16 cellular contexts compared by ENCODE assay signal in genomic region chr16:28874406-28874805, GRCh38. TPM values are rescaled to one million over a fixed set of nuclear protein-coding genes. Genes with fewer than 3 reads are reported as not detected.
DNase-seq lines count a peak whose midpoint lies in the region; ATAC-seq, FAIRE-seq and TF ChIP-seq lines count a peak whose summit lies in the region.
"Had no signal": no experiment of that assay in that cellular context is flagged by ENCODE, and none has a peak within 500 bp of the region (broad histone marks: within the 10 kb centered on the region; RNA-seq: fewer than 3 reads in every experiment).

No MANE protein-coding gene starts in this region.

- H3K4me3 Mint-ChIP-seq in progenitor cell of endocrine pancreas (ENCODE audit: low read depth): no peak overlapping the region
- H3K4me3 Mint-ChIP-seq: B cell; CD4-positive, alpha-beta T cell had no signal

- H3K27ac ChIP-seq in HepG2 (ENCODE audit: extremely low read length, insufficient read depth, low read length): no peak overlapping the region
- H3K27ac ChIP-seq in right lobe of liver: no peak overlapping the region
- H3K27ac ChIP-seq: HL-60 had no signal

- H3K9me3 ChIP-seq in HepG2 (ENCODE audit: low read length): no peaks in the 10 kb centered on the region
- no peaks in the 10 kb centered on the region for H3K9me3 ChIP-seq in right lobe of liver

- H3K27me3 ChIP-seq in HepG2 (ENCODE audit: control insufficient read depth in 1 of 2, insufficient read depth in 2 of 2, low read length in 2 of 2) (no peaks in the 10 kb centered on the region), right lobe of liver (no peaks in the 10 kb centered on the region)

- no peaks in the 10 kb centered on the region for H4K20me1 ChIP-seq in HepG2 (ENCODE audit: insufficient read depth, low read length)

- TF ChIP-seq EP300 in HepG2 (IDR thresholded peaks at IDR 0.05; ENCODE audit: low read depth in 2 of 2, low read length in 2 of 2): no peak
- no peak for TF ChIP-seq EP300 in HepG2 (CRISPR knock-in tag; IDR thresholded peaks at IDR 0.05; ENCODE audit: borderline replicate concordance)

- POLR2A ChIA-PET in HepG2 (lab: Yijun Ruan, JAX): interaction anchor here (1.1 to 3.2 kb wide), 3 partner anchors 9 to 51 kb away, joined by 4 to 15 read pairs (median 5); no protein-coding TSS in a partner anchor

- ATAC-seq in HepG2 (no peak), right lobe of liver (no peak), HG02642 (IDR thresholded peaks at IDR 0.05; ENCODE audit: poor library complexity, unreplicated experiment) (no peak)

- TF ChIP-seq POLR2A in HepG2 (IDR thresholded peaks at IDR 0.05; ENCODE audit: insufficient read depth in 1 of 2, low read depth in 2 of 2, low read length in 2 of 2) (no peak), right lobe of liver (IDR thresholded peaks at IDR 0.05) (no peak), GM12891 (IDR thresholded peaks at IDR 0.05; ENCODE audit: low read depth, low read length) (no peak)

- BruUV-seq in HepG2 (replicated peaks; lab: Mats Ljungman, UMichigan): no TSS peak

- no peak overlapping the region for H3K4me3 ChIP-seq in HepG2 (replicated peaks in 1 of 3; ENCODE audit: insufficient read depth in 1 of 3, low read depth in 2 of 3, low read length in 3 of 3)
- no peak overlapping the region for H3K4me3 ChIP-seq in right lobe of liver

- no peaks in the 10 kb centered on the region for H3K79me2 ChIP-seq in HepG2 (ENCODE audit: insufficient read depth, low read length)

- DNase-seq in HepG2 (ENCODE audit: low spot score) (no peak), right lobe of liver (no peak), progenitor cell of endocrine pancreas (ENCODE audit: low spot score, unreplicated experiment) (no peak), NCI-H2227 treated with DMSO at 0.1 percent for 48 hours (lab: John Stamatoyannopoulos, UW) (no peak), GM12891 (ENCODE audit: insufficient read length, low spot score) (no peak)
- DNase-seq: ACHN; C1 segment of cervical spinal cord; Calu3; CD4-positive, alpha-beta T cell; DMS 273 treated with DMSO at 0.1 percent for 48 hours; KBM-7 had no signal

- H3K36me3 ChIP-seq in HepG2 (replicated peaks in 1 of 2; ENCODE audit: control insufficient read depth in 1 of 2, insufficient read depth in 2 of 2, low read length in 2 of 2): peaks cover 38 to 51% of the 10 kb centered on the region in 2 experiments
- H3K36me3 ChIP-seq in right lobe of liver: peaks cover 0 to 19% (median 11%) of the 10 kb centered on the region in 4 donors

- WGBS in HepG2 (ENCODE audit: low lambda C conversion rate): 100% methylated on average over 4 of the region's 6 CpGs
- WGBS in right lobe of liver (ENCODE audit: insufficient coverage, low coverage, low lambda C conversion rate, missing lambda C conversion rate): 100% methylated on average over 1 of the region's 6 CpGs

- peaks cover 13% of the 10 kb centered on the region for H3K36me3 Mint-ChIP-seq in progenitor cell of endocrine pancreas (ENCODE audit: insufficient read depth)

- H3K27ac Mint-ChIP-seq in progenitor cell of endocrine pancreas: peak overlapping the region; percentile 37
- H3K27ac Mint-ChIP-seq: B cell; CD4-positive, alpha-beta T cell had no signal

- FAIRE-seq in HepG2 (lab: Jason Lieb, UNC) (no peak), GM12891 (lab: Jason Lieb, UNC) (no peak)
- FAIRE-seq: GM19239 had no signal

- no peak overlapping the region for H3K4me2 ChIP-seq in HepG2 (ENCODE audit: low read depth, low read length)

- H3K4me1 ChIP-seq in HepG2 (ENCODE audit: insufficient read depth, low read length): no peaks in the 10 kb centered on the region
- peaks cover 0 to 4% (median 2%) of the 10 kb centered on the region in 4 donors for H3K4me1 ChIP-seq in right lobe of liver

- H3K4me1 Mint-ChIP-seq in progenitor cell of endocrine pancreas (ENCODE audit: low read depth): peaks cover 4% of the 10 kb centered on the region

- no peak overlapping the region for H2AFZ ChIP-seq in HepG2 (ENCODE audit: low read length)

- H3K9ac ChIP-seq in HepG2 (ENCODE audit: insufficient read depth, low read depth, low read length): no peak overlapping the region

- no peak for TF ChIP-seq RAD21 in HepG2 (CRISPR knock-in tag; IDR thresholded peaks at IDR 0.05)

- CTCF ChIA-PET in HepG2 (lab: Yijun Ruan, JAX; ENCODE audit: low intra/inter-chr PET ratio, low total read pairs): interaction anchor here (2.9 kb wide), 1 partner anchor 71 kb away, joined by 32 read pairs; no protein-coding TSS in a partner anchor

- intact Hi-C loops in HepG2 (cut with micrococcal nuclease; ENCODE audit: unreplicated experiment) (no loop called here), right lobe of liver (cut with DNase I) (no loop called here)

- no peaks in the 10 kb centered on the region for H3K27me3 Mint-ChIP-seq in progenitor cell of endocrine pancreas
- H3K27me3 Mint-ChIP-seq: B cell; CD4-positive, alpha-beta T cell had no signal

- in situ Hi-C loops in HepG2 (cut with HindIII; ENCODE audit: extremely low pct_ligation_motif_present, low pct_unique_long_range_greater_than_20kb): no loop called here

- TF ChIP-seq CTCF in HepG2 (CRISPR knock-in tag; IDR thresholded peaks at IDR 0.05): no peak
- TF ChIP-seq CTCF in right lobe of liver (IDR thresholded peaks at IDR 0.05): no peak
- no peak for TF ChIP-seq CTCF in progenitor cell of endocrine pancreas (IDR thresholded peaks at IDR 0.05; ENCODE audit: unreplicated experiment)

- H3K9me3 Mint-ChIP-seq in progenitor cell of endocrine pancreas (ENCODE audit: low read depth): no peaks in the 10 kb centered on the region
- H3K9me3 Mint-ChIP-seq: CD4-positive, alpha-beta T cell had no signal

RNA-seq across cellular contexts. Expression of gene ATP2A1, which starts 3.9 kb away (rescaled TPM):
- total RNA-seq in HepG2 (2016; rRNA removed; fragmentation: Illumina TruSeq; extraction: Trizol): 0.70 and 3.2 TPM in 2 replicates
- 1.1 and 1.9 TPM in 2 replicates for total RNA-seq in HepG2 (2016; cell fraction: cytosol; rRNA removed; fragmentation: Illumina TruSeq; extraction: Trizol; ENCODE audit: low read depth)
- 0.30 and 2.0 TPM in 2 replicates for total RNA-seq in HepG2 (2016; cell fraction: insoluble cytoplasmic fraction; rRNA removed; fragmentation: Illumina TruSeq; extraction: Trizol)
- 0.65 and 1.3 TPM in 2 replicates for total RNA-seq in HepG2 (2016; cell fraction: membrane; rRNA removed; fragmentation: Illumina TruSeq; extraction: Trizol)
- 4.8 and 6.9 TPM in 2 replicates for total RNA-seq in HepG2 (2016; cell fraction: nucleus; rRNA removed; fragmentation: Illumina TruSeq; extraction: Trizol)
- polyA plus RNA-seq in HepG2 (2011; rRNA removed): 12.5 and 16.4 TPM in 2 replicates
- polyA plus RNA-seq in HepG2 (2011; cell fraction: cytosol; rRNA removed): 2.7 and 2.9 TPM in 2 replicates
- 149 and 332 TPM in 2 replicates for polyA plus RNA-seq in HepG2 (2011; cell fraction: nucleus; rRNA removed)
- polyA plus RNA-seq in HepG2 (2012): 31.5 and 57.2 TPM in 2 replicates
- 0.51 TPM in 2 replicates for polyA plus RNA-seq in HepG2 (2016; cell fraction: cytosol; fragmentation: Illumina TruSeq; extraction: Trizol; ENCODE audit: low read depth)
- polyA plus RNA-seq in HepG2 (2016; cell fraction: insoluble cytoplasmic fraction; fragmentation: Illumina TruSeq; extraction: Trizol; ENCODE audit: low read depth): 1.3 and 1.5 TPM in 2 replicates
- polyA plus RNA-seq in HepG2 (2016; cell fraction: membrane; fragmentation: Illumina TruSeq; extraction: Trizol; ENCODE audit: low read depth): 0.87 and 1.9 TPM in 2 replicates
- polyA plus RNA-seq in HepG2 (2016; cell fraction: nucleus; fragmentation: Illumina TruSeq; extraction: Trizol; ENCODE audit: insufficient read depth, low read depth): 55.1 and 58.0 TPM in 2 replicates
- polyA minus RNA-seq in HepG2 (2011; rRNA and poly(A)+ RNA removed; ENCODE audit: low replicate concordance): 1.4 and 6.4 TPM in 2 replicates
- 0.59 and 1.4 TPM in 2 replicates for polyA minus RNA-seq in HepG2 (2011; cell fraction: cytosol; rRNA and poly(A)+ RNA removed)
- 26.7 and 30.8 TPM in 2 replicates for polyA minus RNA-seq in HepG2 (2011; cell fraction: nucleus; rRNA and poly(A)+ RNA removed)
- 1 to 10 TPM in 2 of 6 experiments, under 1 TPM in 4; 0.42 to 3.6 (median 0.77) TPM for total RNA-seq in right lobe of liver
- total RNA-seq in progenitor cell of endocrine pancreas: 2.7 and 3.0 TPM in 2 replicates
- polyA plus RNA-seq in GM12891 (2012; ENCODE audit: low read depth, missing spikeins): 1.6 TPM
- total RNA-seq: Daoy had no signal

RNA-seq across cellular contexts. Expression of gene SH2B1, which starts 10.8 kb away (rescaled TPM):
- total RNA-seq in HepG2 (2016; rRNA removed; fragmentation: Illumina TruSeq; extraction: Trizol) (15.6 and 23.3 TPM in 2 replicates), right lobe of liver (10 to 100 TPM; 13.2 to 27.1 (median 20.6) TPM), progenitor cell of endocrine pancreas (72.8 and 75.1 TPM in 2 replicates)
- 22.5 and 27.1 TPM in 2 replicates for total RNA-seq in HepG2 (2016; cell fraction: cytosol; rRNA removed; fragmentation: Illumina TruSeq; extraction: Trizol; ENCODE audit: low read depth)
- 13.4 and 24.5 TPM in 2 replicates for total RNA-seq in HepG2 (2016; cell fraction: insoluble cytoplasmic fraction; rRNA removed; fragmentation: Illumina TruSeq; extraction: Trizol)
- total RNA-seq in HepG2 (2016; cell fraction: membrane; rRNA removed; fragmentation: Illumina TruSeq; extraction: Trizol): 16.3 and 21.4 TPM in 2 replicates
- 30.1 and 30.6 TPM in 2 replicates for total RNA-seq in HepG2 (2016; cell fraction: nucleus; rRNA removed; fragmentation: Illumina TruSeq; extraction: Trizol)
- 30.8 and 40.2 TPM in 2 replicates for polyA plus RNA-seq in HepG2 (2011; rRNA removed)
- polyA plus RNA-seq in HepG2 (2011; cell fraction: cytosol; rRNA removed): 15.2 and 19.8 TPM in 2 replicates
- polyA plus RNA-seq in HepG2 (2011; cell fraction: nucleus; rRNA removed): 198 and 224 TPM in 2 replicates
- polyA plus RNA-seq in HepG2 (2012): 35.0 and 37.6 TPM in 2 replicates
- 4.3 and 6.0 TPM in 2 replicates for polyA plus RNA-seq in HepG2 (2016; cell fraction: cytosol; fragmentation: Illumina TruSeq; extraction: Trizol; ENCODE audit: low read depth)
- polyA plus RNA-seq in HepG2 (2016; cell fraction: insoluble cytoplasmic fraction; fragmentation: Illumina TruSeq; extraction: Trizol; ENCODE audit: low read depth): 18.0 and 21.1 TPM in 2 replicates
- 12.3 and 13.6 TPM in 2 replicates for polyA plus RNA-seq in HepG2 (2016; cell fraction: membrane; fragmentation: Illumina TruSeq; extraction: Trizol; ENCODE audit: low read depth)
- polyA plus RNA-seq in HepG2 (2016; cell fraction: nucleus; fragmentation: Illumina TruSeq; extraction: Trizol; ENCODE audit: insufficient read depth, low read depth): 82.4 and 89.4 TPM in 2 replicates
- polyA minus RNA-seq in HepG2 (2011; rRNA and poly(A)+ RNA removed; ENCODE audit: low replicate concordance): 44.5 and 55.4 TPM in 2 replicates
- polyA minus RNA-seq in HepG2 (2011; cell fraction: cytosol; rRNA and poly(A)+ RNA removed): 10.5 and 11.6 TPM in 2 replicates
- polyA minus RNA-seq in HepG2 (2011; cell fraction: nucleus; rRNA and poly(A)+ RNA removed): 36.8 and 48.6 TPM in 2 replicates
- polyA plus RNA-seq in GM12891 (2012; ENCODE audit: low read depth, missing spikeins): 26.7 TPM

RNA-seq across cellular contexts. Expression of gene TUFM, which starts 28.3 kb away (rescaled TPM):
- total RNA-seq in HepG2 (2016; rRNA removed; fragmentation: Illumina TruSeq; extraction: Trizol) (138 and 298 TPM in 2 replicates), right lobe of liver (100 to 1,000 TPM; 103 to 169 (median 141) TPM), progenitor cell of endocrine pancreas (158 and 168 TPM in 2 replicates)
- total RNA-seq in HepG2 (2016; cell fraction: cytosol; rRNA removed; fragmentation: Illumina TruSeq; extraction: Trizol; ENCODE audit: low read depth): 52.9 and 59.0 TPM in 2 replicates
- total RNA-seq in HepG2 (2016; cell fraction: insoluble cytoplasmic fraction; rRNA removed; fragmentation: Illumina TruSeq; extraction: Trizol): 109 and 318 TPM in 2 replicates
- 97.9 and 102 TPM in 2 replicates for total RNA-seq in HepG2 (2016; cell fraction: membrane; rRNA removed; fragmentation: Illumina TruSeq; extraction: Trizol)
- total RNA-seq in HepG2 (2016; cell fraction: nucleus; rRNA removed; fragmentation: Illumina TruSeq; extraction: Trizol): 269 and 303 TPM in 2 replicates
- polyA plus RNA-seq in HepG2 (2011; rRNA removed): 189 and 206 TPM in 2 replicates
- 123 and 178 TPM in 2 replicates for polyA plus RNA-seq in HepG2 (2011; cell fraction: cytosol; rRNA removed)
- polyA plus RNA-seq in HepG2 (2011; cell fraction: nucleus; rRNA removed): 404 and 487 TPM in 2 replicates
- 180 and 205 TPM in 2 replicates for polyA plus RNA-seq in HepG2 (2012)
- 69.4 and 72.1 TPM in 2 replicates for polyA plus RNA-seq in HepG2 (2016; cell fraction: cytosol; fragmentation: Illumina TruSeq; extraction: Trizol; ENCODE audit: low read depth)
- 150 and 184 TPM in 2 replicates for polyA plus RNA-seq in HepG2 (2016; cell fraction: insoluble cytoplasmic fraction; fragmentation: Illumina TruSeq; extraction: Trizol; ENCODE audit: low read depth)
- polyA plus RNA-seq in HepG2 (2016; cell fraction: membrane; fragmentation: Illumina TruSeq; extraction: Trizol; ENCODE audit: low read depth): 99.2 and 107 TPM in 2 replicates
- polyA plus RNA-seq in HepG2 (2016; cell fraction: nucleus; fragmentation: Illumina TruSeq; extraction: Trizol; ENCODE audit: insufficient read depth, low read depth): 673 and 742 TPM in 2 replicates
- polyA minus RNA-seq in HepG2 (2011; rRNA and poly(A)+ RNA removed; ENCODE audit: low replicate concordance): 135 and 165 TPM in 2 replicates
- polyA minus RNA-seq in HepG2 (2011; cell fraction: cytosol; rRNA and poly(A)+ RNA removed): 69.4 and 75.9 TPM in 2 replicates
- polyA minus RNA-seq in HepG2 (2011; cell fraction: nucleus; rRNA and poly(A)+ RNA removed): 56.7 and 63.5 TPM in 2 replicates
- 166 TPM for polyA plus RNA-seq in GM12891 (2012; ENCODE audit: low read depth, missing spikeins)

RNA-seq across cellular contexts. Expression of gene RABEP2, which starts 50.6 kb away (rescaled TPM):
- total RNA-seq in HepG2 (2016; rRNA removed; fragmentation: Illumina TruSeq; extraction: Trizol) (16.1 and 18.4 TPM in 2 replicates), right lobe of liver (10 to 100 TPM in 2 of 6 experiments, 1 to 10 TPM in 4; 5.0 to 21.0 (median 9.1) TPM), progenitor cell of endocrine pancreas (33.3 and 34.9 TPM in 2 replicates)
- 2.9 and 3.6 TPM in 2 replicates for total RNA-seq in HepG2 (2016; cell fraction: cytosol; rRNA removed; fragmentation: Illumina TruSeq; extraction: Trizol; ENCODE audit: low read depth)
- total RNA-seq in HepG2 (2016; cell fraction: insoluble cytoplasmic fraction; rRNA removed; fragmentation: Illumina TruSeq; extraction: Trizol): 13.9 and 19.6 TPM in 2 replicates
- total RNA-seq in HepG2 (2016; cell fraction: membrane; rRNA removed; fragmentation: Illumina TruSeq; extraction: Trizol): 7.5 and 8.4 TPM in 2 replicates
- total RNA-seq in HepG2 (2016; cell fraction: nucleus; rRNA removed; fragmentation: Illumina TruSeq; extraction: Trizol): 10.2 and 11.4 TPM in 2 replicates
- 10.8 and 12.4 TPM in 2 replicates for polyA plus RNA-seq in HepG2 (2011; rRNA removed)
- polyA plus RNA-seq in HepG2 (2011; cell fraction: cytosol; rRNA removed): 8.5 and 13.3 TPM in 2 replicates
- 28.2 and 32.3 TPM in 2 replicates for polyA plus RNA-seq in HepG2 (2011; cell fraction: nucleus; rRNA removed)
- 5.7 and 7.3 TPM in 2 replicates for polyA plus RNA-seq in HepG2 (2012)
- polyA plus RNA-seq in HepG2 (2016; cell fraction: cytosol; fragmentation: Illumina TruSeq; extraction: Trizol; ENCODE audit: low read depth): 1.9 and 2.8 TPM in 2 replicates
- polyA plus RNA-seq in HepG2 (2016; cell fraction: insoluble cytoplasmic fraction; fragmentation: Illumina TruSeq; extraction: Trizol; ENCODE audit: low read depth): 9.8 and 12.4 TPM in 2 replicates
- polyA plus RNA-seq in HepG2 (2016; cell fraction: membrane; fragmentation: Illumina TruSeq; extraction: Trizol; ENCODE audit: low read depth): 4.5 and 4.9 TPM in 2 replicates
- polyA plus RNA-seq in HepG2 (2016; cell fraction: nucleus; fragmentation: Illumina TruSeq; extraction: Trizol; ENCODE audit: insufficient read depth, low read depth): 17.2 and 17.9 TPM in 2 replicates
- polyA minus RNA-seq in HepG2 (2011; rRNA and poly(A)+ RNA removed; ENCODE audit: low replicate concordance): 5.5 and 7.5 TPM in 2 replicates
- 5.5 and 7.4 TPM in 2 replicates for polyA minus RNA-seq in HepG2 (2011; cell fraction: cytosol; rRNA and poly(A)+ RNA removed)
- 6.2 and 7.5 TPM in 2 replicates for polyA minus RNA-seq in HepG2 (2011; cell fraction: nucleus; rRNA and poly(A)+ RNA removed)
- 21.0 TPM for polyA plus RNA-seq in GM12891 (2012; ENCODE audit: low read depth, missing spikeins)

RNA-seq across cellular contexts. Expression of gene ATXN2L, which starts 51.6 kb away (rescaled TPM):
- total RNA-seq in HepG2 (2016; rRNA removed; fragmentation: Illumina TruSeq; extraction: Trizol): 40.8 and 48.4 TPM in 2 replicates
- total RNA-seq in HepG2 (2016; cell fraction: cytosol; rRNA removed; fragmentation: Illumina TruSeq; extraction: Trizol; ENCODE audit: low read depth): 36.9 and 45.8 TPM in 2 replicates
- total RNA-seq in HepG2 (2016; cell fraction: insoluble cytoplasmic fraction; rRNA removed; fragmentation: Illumina TruSeq; extraction: Trizol): 42.8 and 43.7 TPM in 2 replicates
- total RNA-seq in HepG2 (2016; cell fraction: membrane; rRNA removed; fragmentation: Illumina TruSeq; extraction: Trizol): 52.1 and 54.1 TPM in 2 replicates
- total RNA-seq in HepG2 (2016; cell fraction: nucleus; rRNA removed; fragmentation: Illumina TruSeq; extraction: Trizol): 63.4 and 92.7 TPM in 2 replicates
- 55.1 and 63.9 TPM in 2 replicates for polyA plus RNA-seq in HepG2 (2011; rRNA removed)
- polyA plus RNA-seq in HepG2 (2011; cell fraction: cytosol; rRNA removed): 23.4 and 26.4 TPM in 2 replicates
- 475 and 487 TPM in 2 replicates for polyA plus RNA-seq in HepG2 (2011; cell fraction: nucleus; rRNA removed)
- polyA plus RNA-seq in HepG2 (2012): 130 and 201 TPM in 2 replicates
- 25.5 and 29.6 TPM in 2 replicates for polyA plus RNA-seq in HepG2 (2016; cell fraction: cytosol; fragmentation: Illumina TruSeq; extraction: Trizol; ENCODE audit: low read depth)
- polyA plus RNA-seq in HepG2 (2016; cell fraction: insoluble cytoplasmic fraction; fragmentation: Illumina TruSeq; extraction: Trizol; ENCODE audit: low read depth): 97.1 and 152 TPM in 2 replicates
- 65.4 and 76.8 TPM in 2 replicates for polyA plus RNA-seq in HepG2 (2016; cell fraction: membrane; fragmentation: Illumina TruSeq; extraction: Trizol; ENCODE audit: low read depth)
- 346 and 353 TPM in 2 replicates for polyA plus RNA-seq in HepG2 (2016; cell fraction: nucleus; fragmentation: Illumina TruSeq; extraction: Trizol; ENCODE audit: insufficient read depth, low read depth)
- 36.7 and 65.3 TPM in 2 replicates for polyA minus RNA-seq in HepG2 (2011; rRNA and poly(A)+ RNA removed; ENCODE audit: low replicate concordance)
- polyA minus RNA-seq in HepG2 (2011; cell fraction: cytosol; rRNA and poly(A)+ RNA removed): 77.5 and 78.1 TPM in 2 replicates
- 171 and 176 TPM in 2 replicates for polyA minus RNA-seq in HepG2 (2011; cell fraction: nucleus; rRNA and poly(A)+ RNA removed)
- 10 to 100 TPM; 40.5 to 78.1 (median 57.2) TPM for total RNA-seq in right lobe of liver
- total RNA-seq in progenitor cell of endocrine pancreas: 248 and 256 TPM in 2 replicates
- polyA plus RNA-seq in GM12891 (2012; ENCODE audit: low read depth, missing spikeins): 95.9 TPM
